ENCODE assay signal across 1 cellular context in the genomic region with DNA sequence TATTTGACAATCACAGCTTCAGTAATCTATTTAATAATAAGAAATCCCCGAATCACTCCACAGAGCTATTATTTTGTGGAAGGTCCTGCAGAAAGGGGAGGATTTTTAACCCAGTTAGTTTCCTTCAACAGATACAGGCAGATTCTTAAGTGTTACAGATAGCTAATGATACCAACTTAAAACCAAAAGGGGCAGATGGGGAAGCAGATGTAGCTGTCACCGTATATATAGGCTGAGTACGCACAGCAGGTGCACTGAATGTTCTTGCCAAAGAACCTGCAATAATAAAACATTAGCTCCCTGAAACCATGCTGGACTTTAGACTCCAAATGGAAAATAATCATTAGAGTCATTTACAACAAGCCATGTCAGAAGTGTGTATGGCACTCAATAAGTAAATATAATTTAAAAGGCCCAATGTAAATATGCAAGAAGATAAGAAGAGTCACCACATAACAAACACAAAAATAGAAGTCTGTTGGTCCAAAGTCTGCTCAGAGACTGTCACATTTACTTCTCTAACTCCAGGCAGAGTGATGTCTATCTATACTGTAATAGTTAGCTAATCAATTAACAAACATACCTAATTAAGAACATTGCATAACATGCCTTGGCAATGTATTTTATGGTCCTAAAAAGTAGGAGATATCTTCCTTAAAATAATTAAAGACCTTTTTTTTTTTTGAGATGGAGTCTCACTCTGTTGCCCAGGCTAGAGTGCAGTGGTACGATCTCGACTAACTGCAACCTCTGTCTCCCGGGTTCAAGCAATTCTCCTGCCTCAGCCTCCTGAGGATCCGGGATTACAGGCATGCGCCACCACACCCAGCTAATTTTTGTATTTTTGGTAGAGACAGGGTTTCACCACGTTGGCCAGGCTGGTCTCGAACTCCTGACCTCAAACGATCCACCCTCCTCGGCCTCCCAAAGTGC.
TF ChIP-seq lines count a peak whose summit lies in the region.

No MANE protein-coding gene starts in this region.

TF ChIP-seq in HepG2, 621 proteins besides CTCF, POLR2A, EP300 and RAD21 (continued from another document and continues in another):
- TF ChIP-seq ZNF720 (CRISPR knock-in tag; IDR thresholded peaks at IDR 0.05) = no peak
- no peak for TF ChIP-seq ZNF329 (CRISPR knock-in tag; IDR thresholded peaks at IDR 0.05; ENCODE audit: low read depth)
- TF ChIP-seq HHEX (CRISPR knock-in tag; IDR thresholded peaks at IDR 0.05) = peak; percentile 98
- TF ChIP-seq, protein P1, sequence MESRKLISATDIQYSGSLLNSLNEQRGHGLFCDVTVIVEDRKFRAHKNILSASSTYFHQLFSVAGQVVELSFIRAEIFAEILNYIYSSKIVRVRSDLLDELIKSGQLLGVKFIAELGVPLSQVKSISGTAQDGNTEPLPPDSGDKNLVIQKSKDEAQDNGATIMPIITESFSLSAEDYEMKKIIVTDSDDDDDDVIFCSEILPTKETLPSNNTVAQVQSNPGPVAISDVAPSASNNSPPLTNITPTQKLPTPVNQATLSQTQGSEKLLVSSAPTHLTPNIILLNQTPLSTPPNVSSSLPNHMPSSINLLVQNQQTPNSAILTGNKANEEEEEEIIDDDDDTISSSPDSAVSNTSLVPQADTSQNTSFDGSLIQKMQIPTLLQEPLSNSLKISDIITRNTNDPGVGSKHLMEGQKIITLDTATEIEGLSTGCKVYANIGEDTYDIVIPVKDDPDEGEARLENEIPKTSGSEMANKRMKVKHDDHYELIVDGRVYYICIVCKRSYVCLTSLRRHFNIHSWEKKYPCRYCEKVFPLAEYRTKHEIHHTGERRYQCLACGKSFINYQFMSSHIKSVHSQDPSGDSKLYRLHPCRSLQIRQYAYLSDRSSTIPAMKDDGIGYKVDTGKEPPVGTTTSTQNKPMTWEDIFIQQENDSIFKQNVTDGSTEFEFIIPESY (CRISPR knock-in tag; IDR thresholded peaks at IDR 0.05) = no peak
- TF ChIP-seq, protein P2, sequence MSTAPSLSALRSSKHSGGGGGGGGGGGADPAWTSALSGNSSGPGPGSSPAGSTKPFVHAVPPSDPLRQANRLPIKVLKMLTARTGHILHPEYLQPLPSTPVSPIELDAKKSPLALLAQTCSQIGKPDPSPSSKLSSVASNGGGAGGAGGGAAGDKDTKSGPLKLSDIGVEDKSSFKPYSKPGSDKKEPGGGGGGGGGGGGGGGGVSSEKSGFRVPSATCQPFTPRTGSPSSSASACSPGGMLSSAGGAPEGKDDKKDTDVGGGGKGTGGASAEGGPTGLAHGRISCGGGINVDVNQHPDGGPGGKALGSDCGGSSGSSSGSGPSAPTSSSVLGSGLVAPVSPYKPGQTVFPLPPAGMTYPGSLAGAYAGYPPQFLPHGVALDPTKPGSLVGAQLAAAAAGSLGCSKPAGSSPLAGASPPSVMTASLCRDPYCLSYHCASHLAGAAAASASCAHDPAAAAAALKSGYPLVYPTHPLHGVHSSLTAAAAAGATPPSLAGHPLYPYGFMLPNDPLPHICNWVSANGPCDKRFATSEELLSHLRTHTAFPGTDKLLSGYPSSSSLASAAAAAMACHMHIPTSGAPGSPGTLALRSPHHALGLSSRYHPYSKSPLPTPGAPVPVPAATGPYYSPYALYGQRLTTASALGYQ (CRISPR knock-in tag; IDR thresholded peaks at IDR 0.05) = peak; percentile 100
- TF ChIP-seq ZNF44 (CRISPR knock-in tag; IDR thresholded peaks at IDR 0.05) = no peak; the same call in 1 of the 2 replicates
- TF ChIP-seq FOSL1 (CRISPR knock-in tag; IDR thresholded peaks at IDR 0.05; ENCODE audit: borderline replicate concordance) = peak; percentile 60; the same call in 1 of the 2 replicates
- TF ChIP-seq BRD4 (CRISPR knock-in tag; IDR thresholded peaks at IDR 0.05) = no peak
- TF ChIP-seq, protein P3, sequence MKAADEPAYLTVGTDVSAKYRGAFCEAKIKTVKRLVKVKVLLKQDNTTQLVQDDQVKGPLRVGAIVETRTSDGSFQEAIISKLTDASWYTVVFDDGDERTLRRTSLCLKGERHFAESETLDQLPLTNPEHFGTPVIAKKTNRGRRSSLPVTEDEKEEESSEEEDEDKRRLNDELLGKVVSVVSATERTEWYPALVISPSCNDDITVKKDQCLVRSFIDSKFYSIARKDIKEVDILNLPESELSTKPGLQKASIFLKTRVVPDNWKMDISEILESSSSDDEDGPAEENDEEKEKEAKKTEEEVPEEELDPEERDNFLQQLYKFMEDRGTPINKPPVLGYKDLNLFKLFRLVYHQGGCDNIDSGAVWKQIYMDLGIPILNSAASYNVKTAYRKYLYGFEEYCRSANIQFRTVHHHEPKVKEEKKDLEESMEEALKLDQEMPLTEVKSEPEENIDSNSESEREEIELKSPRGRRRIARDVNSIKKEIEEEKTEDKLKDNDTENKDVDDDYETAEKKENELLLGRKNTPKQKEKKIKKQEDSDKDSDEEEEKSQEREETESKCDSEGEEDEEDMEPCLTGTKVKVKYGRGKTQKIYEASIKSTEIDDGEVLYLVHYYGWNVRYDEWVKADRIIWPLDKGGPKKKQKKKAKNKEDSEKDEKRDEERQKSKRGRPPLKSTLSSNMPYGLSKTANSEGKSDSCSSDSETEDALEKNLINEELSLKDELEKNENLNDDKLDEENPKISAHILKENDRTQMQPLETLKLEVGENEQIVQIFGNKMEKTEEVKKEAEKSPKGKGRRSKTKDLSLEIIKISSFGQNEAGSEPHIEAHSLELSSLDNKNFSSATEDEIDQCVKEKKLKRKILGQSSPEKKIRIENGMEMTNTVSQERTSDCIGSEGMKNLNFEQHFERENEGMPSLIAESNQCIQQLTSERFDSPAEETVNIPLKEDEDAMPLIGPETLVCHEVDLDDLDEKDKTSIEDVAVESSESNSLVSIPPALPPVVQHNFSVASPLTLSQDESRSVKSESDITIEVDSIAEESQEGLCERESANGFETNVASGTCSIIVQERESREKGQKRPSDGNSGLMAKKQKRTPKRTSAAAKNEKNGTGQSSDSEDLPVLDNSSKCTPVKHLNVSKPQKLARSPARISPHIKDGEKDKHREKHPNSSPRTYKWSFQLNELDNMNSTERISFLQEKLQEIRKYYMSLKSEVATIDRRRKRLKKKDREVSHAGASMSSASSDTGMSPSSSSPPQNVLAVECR (CRISPR knock-in tag; IDR thresholded peaks at IDR 0.05; ENCODE audit: borderline replicate concordance) = peak; percentile 68; the same call in 1 of the 2 replicates
- TF ChIP-seq KDM4B (CRISPR knock-in tag; IDR thresholded peaks at IDR 0.05) = peak; percentile 74; the same call in 1 of the 2 replicates
- TF ChIP-seq, protein P4, sequence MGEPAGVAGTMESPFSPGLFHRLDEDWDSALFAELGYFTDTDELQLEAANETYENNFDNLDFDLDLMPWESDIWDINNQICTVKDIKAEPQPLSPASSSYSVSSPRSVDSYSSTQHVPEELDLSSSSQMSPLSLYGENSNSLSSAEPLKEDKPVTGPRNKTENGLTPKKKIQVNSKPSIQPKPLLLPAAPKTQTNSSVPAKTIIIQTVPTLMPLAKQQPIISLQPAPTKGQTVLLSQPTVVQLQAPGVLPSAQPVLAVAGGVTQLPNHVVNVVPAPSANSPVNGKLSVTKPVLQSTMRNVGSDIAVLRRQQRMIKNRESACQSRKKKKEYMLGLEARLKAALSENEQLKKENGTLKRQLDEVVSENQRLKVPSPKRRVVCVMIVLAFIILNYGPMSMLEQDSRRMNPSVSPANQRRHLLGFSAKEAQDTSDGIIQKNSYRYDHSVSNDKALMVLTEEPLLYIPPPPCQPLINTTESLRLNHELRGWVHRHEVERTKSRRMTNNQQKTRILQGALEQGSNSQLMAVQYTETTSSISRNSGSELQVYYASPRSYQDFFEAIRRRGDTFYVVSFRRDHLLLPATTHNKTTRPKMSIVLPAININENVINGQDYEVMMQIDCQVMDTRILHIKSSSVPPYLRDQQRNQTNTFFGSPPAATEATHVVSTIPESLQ (CRISPR knock-in tag; conservative IDR thresholded peaks at IDR 0.05) = peak; percentile 97
- TF ChIP-seq KAT7 (CRISPR knock-in tag; IDR thresholded peaks at IDR 0.05; ENCODE audit: borderline replicate concordance) = no peak; the same call in 1 of the 2 replicates
- no peak for TF ChIP-seq ZNF776 (CRISPR knock-in tag; IDR thresholded peaks at IDR 0.05)
- no peak for TF ChIP-seq SCMH1 (CRISPR knock-in tag; IDR thresholded peaks at IDR 0.05; ENCODE audit: borderline replicate concordance)
- TF ChIP-seq, protein P5, sequence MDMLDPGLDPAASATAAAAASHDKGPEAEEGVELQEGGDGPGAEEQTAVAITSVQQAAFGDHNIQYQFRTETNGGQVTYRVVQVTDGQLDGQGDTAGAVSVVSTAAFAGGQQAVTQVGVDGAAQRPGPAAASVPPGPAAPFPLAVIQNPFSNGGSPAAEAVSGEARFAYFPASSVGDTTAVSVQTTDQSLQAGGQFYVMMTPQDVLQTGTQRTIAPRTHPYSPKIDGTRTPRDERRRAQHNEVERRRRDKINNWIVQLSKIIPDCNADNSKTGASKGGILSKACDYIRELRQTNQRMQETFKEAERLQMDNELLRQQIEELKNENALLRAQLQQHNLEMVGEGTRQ (IDR thresholded peaks at IDR 0.05; ENCODE audit: low read depth, low read length) = no peak
- TF ChIP-seq, protein P5 (CRISPR knock-in tag; IDR thresholded peaks at IDR 0.05; ENCODE audit: borderline replicate concordance) = no peak
- TF ChIP-seq, protein P6, sequence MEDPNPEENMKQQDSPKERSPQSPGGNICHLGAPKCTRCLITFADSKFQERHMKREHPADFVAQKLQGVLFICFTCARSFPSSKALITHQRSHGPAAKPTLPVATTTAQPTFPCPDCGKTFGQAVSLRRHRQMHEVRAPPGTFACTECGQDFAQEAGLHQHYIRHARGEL (CRISPR knock-in tag; IDR thresholded peaks at IDR 0.05) = no peak
- TF ChIP-seq RORA (CRISPR knock-in tag; IDR thresholded peaks at IDR 0.05) = no peak; the same call in 1 of the 2 replicates
- TF ChIP-seq, protein P7, sequence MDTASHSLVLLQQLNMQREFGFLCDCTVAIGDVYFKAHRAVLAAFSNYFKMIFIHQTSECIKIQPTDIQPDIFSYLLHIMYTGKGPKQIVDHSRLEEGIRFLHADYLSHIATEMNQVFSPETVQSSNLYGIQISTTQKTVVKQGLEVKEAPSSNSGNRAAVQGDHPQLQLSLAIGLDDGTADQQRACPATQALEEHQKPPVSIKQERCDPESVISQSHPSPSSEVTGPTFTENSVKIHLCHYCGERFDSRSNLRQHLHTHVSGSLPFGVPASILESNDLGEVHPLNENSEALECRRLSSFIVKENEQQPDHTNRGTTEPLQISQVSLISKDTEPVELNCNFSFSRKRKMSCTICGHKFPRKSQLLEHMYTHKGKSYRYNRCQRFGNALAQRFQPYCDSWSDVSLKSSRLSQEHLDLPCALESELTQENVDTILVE (CRISPR knock-in tag; IDR thresholded peaks at IDR 0.05) = peak; percentile 95
- TF ChIP-seq, protein P8, sequence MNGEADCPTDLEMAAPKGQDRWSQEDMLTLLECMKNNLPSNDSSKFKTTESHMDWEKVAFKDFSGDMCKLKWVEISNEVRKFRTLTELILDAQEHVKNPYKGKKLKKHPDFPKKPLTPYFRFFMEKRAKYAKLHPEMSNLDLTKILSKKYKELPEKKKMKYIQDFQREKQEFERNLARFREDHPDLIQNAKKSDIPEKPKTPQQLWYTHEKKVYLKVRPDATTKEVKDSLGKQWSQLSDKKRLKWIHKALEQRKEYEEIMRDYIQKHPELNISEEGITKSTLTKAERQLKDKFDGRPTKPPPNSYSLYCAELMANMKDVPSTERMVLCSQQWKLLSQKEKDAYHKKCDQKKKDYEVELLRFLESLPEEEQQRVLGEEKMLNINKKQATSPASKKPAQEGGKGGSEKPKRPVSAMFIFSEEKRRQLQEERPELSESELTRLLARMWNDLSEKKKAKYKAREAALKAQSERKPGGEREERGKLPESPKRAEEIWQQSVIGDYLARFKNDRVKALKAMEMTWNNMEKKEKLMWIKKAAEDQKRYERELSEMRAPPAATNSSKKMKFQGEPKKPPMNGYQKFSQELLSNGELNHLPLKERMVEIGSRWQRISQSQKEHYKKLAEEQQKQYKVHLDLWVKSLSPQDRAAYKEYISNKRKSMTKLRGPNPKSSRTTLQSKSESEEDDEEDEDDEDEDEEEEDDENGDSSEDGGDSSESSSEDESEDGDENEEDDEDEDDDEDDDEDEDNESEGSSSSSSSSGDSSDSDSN (CRISPR knock-in tag; IDR thresholded peaks at IDR 0.05) = no peak
- TF ChIP-seq ZNF510 (CRISPR knock-in tag; IDR thresholded peaks at IDR 0.05; ENCODE audit: low read depth) = peak; percentile 89; the same call in 1 of the 2 replicates
